ENCODE assay signal across 8 cellular contexts in genomic region chr5:122311888-122312669, GRCh38. TPM values are rescaled to one million over a fixed set of nuclear protein-coding genes. Genes with fewer than 3 reads are reported as not detected.
DNase-seq lines count a peak whose midpoint lies in the region; ATAC-seq and TF ChIP-seq lines count a peak whose summit lies in the region.

TSS of gene SNCAIP (plus strand) at chr5:122312237. CDS start at chr5:122391135, 78,898 bp downstream.

- no peak within 1 kb of the TSS for H3K27ac Mint-ChIP-seq in activated CD8-positive, alpha-beta memory T cell treated with anti-CD3 and anti-CD28 coated beads, Interleukin-2, amount 10 ng/mL, durations not matched to agents 7 days and 5 days
- no peak within 1 kb of the TSS for H3K27ac Mint-ChIP-seq in activated T-helper 1 cell treated with anti-CD3 and anti-CD28 coated beads, Interleukin-12 subunit alpha, Interleukin-12 subunit beta, Interleukin-2, Interleukin-4 antibody, amounts not matched to agents 30 ng/mL and 10 ng/mL and 1 ng/mL, durations not matched to agents 14 hours and 24 hours and 36 hours

- no peak for TF ChIP-seq CTCF in omental fat pad (IDR thresholded peaks at IDR 0.05)

- H3K4me3 Mint-ChIP-seq in activated CD8-positive, alpha-beta memory T cell treated with anti-CD3 and anti-CD28 coated beads, Interleukin-2, amount 10 ng/mL, durations not matched to agents 7 days and 5 days = no peak within 1 kb of the TSS
- peak within 1 kb of the TSS; percentile 33 for H3K4me3 Mint-ChIP-seq in activated T-helper 1 cell treated with anti-CD3 and anti-CD28 coated beads, Interleukin-12 subunit alpha, Interleukin-12 subunit beta, Interleukin-2, Interleukin-4 antibody, amounts not matched to agents 30 ng/mL and 10 ng/mL and 1 ng/mL, durations not matched to agents 14 hours and 24 hours and 36 hours

- peaks cover 52% of the 10 kb centered on the region for H3K27me3 Mint-ChIP-seq in activated CD8-positive, alpha-beta memory T cell treated with anti-CD3 and anti-CD28 coated beads, Interleukin-2, amount 10 ng/mL, durations not matched to agents 7 days and 5 days
- H3K27me3 Mint-ChIP-seq in activated T-helper 1 cell treated with anti-CD3 and anti-CD28 coated beads, Interleukin-12 subunit alpha, Interleukin-12 subunit beta, Interleukin-2, Interleukin-4 antibody, amounts not matched to agents 30 ng/mL and 10 ng/mL and 1 ng/mL, durations not matched to agents 14 hours and 24 hours and 36 hours (ENCODE audit: insufficient read depth) = peaks cover 53% of the 10 kb centered on the region

- H3K9me3 Mint-ChIP-seq in activated CD8-positive, alpha-beta memory T cell treated with anti-CD3 and anti-CD28 coated beads, Interleukin-2, amount 10 ng/mL, durations not matched to agents 7 days and 5 days (ENCODE audit: low read depth) = no peaks in the 10 kb centered on the region
- no peaks in the 10 kb centered on the region for H3K9me3 Mint-ChIP-seq in activated T-helper 1 cell treated with anti-CD3 and anti-CD28 coated beads, Interleukin-12 subunit alpha, Interleukin-12 subunit beta, Interleukin-2, Interleukin-4 antibody, amounts not matched to agents 30 ng/mL and 10 ng/mL and 1 ng/mL, durations not matched to agents 14 hours and 24 hours and 36 hours

- no peak for ATAC-seq in activated CD8-positive, alpha-beta memory T cell treated with anti-CD3 and anti-CD28 coated beads, Interleukin-2, amount 10 ng/mL, durations not matched to agents 7 days and 5 days
- ATAC-seq in HG03175 (IDR thresholded peaks at IDR 0.05; ENCODE audit: unreplicated experiment) (peak; percentile 56), omental fat pad (ENCODE audit: low FRiP score) (peak; percentile 81), HG03457 (IDR thresholded peaks at IDR 0.05; ENCODE audit: unreplicated experiment) (no peak)

- H3K36me3 Mint-ChIP-seq in activated CD8-positive, alpha-beta memory T cell treated with anti-CD3 and anti-CD28 coated beads, Interleukin-2, amount 10 ng/mL, durations not matched to agents 7 days and 5 days = no peaks in the 10 kb centered on the region
- no peaks in the 10 kb centered on the region for H3K36me3 Mint-ChIP-seq in activated T-helper 1 cell treated with anti-CD3 and anti-CD28 coated beads, Interleukin-12 subunit alpha, Interleukin-12 subunit beta, Interleukin-2, Interleukin-4 antibody, amounts not matched to agents 30 ng/mL and 10 ng/mL and 1 ng/mL, durations not matched to agents 14 hours and 24 hours and 36 hours (ENCODE audit: low read depth)

- CTCF ChIA-PET in activated CD8-positive, alpha-beta memory T cell treated with anti-CD3 and anti-CD28 coated beads, Interleukin-2, amount 10 ng/mL, durations not matched to agents 7 days and 5 days (lab: Charles Lee) = no interaction called here

- H3K4me1 Mint-ChIP-seq in activated CD8-positive, alpha-beta memory T cell treated with anti-CD3 and anti-CD28 coated beads, Interleukin-2, amount 10 ng/mL, durations not matched to agents 7 days and 5 days = peaks cover 5% of the 10 kb centered on the region
- no peaks in the 10 kb centered on the region for H3K4me1 Mint-ChIP-seq in activated T-helper 1 cell treated with anti-CD3 and anti-CD28 coated beads, Interleukin-12 subunit alpha, Interleukin-12 subunit beta, Interleukin-2, Interleukin-4 antibody, amounts not matched to agents 30 ng/mL and 10 ng/mL and 1 ng/mL, durations not matched to agents 14 hours and 24 hours and 36 hours (ENCODE audit: low read depth)

- intact Hi-C loops in activated T-helper 1 cell treated with anti-CD3 and anti-CD28 coated beads, Interleukin-12 subunit alpha, Interleukin-12 subunit beta, Interleukin-2, Interleukin-4 antibody, amounts not matched to agents 30 ng/mL and 10 ng/mL and 1 ng/mL, durations not matched to agents 14 hours and 24 hours and 36 hours (cut with micrococcal nuclease) = loop anchor here (10.0 kb wide), 1 partner anchor 783 kb away; no protein-coding TSS in a partner anchor
- intact Hi-C loops in head of caudate nucleus (cut with DNase I) = no loop called here

- DNase-seq in activated CD8-positive, alpha-beta memory T cell treated with anti-CD3 and anti-CD28 coated beads, Interleukin-2, amount 50 U/mL, for 48 hours = peak; percentile 50
- no peak for DNase-seq in activated CD8-positive, alpha-beta memory T cell treated with anti-CD3 and anti-CD28 coated beads, Interleukin-2, amount 10 ng/mL, durations not matched to agents 7 days and 5 days
- DNase-seq in activated T-helper 1 cell treated with anti-CD3 and anti-CD28 coated beads, Interleukin-12 subunit alpha, Interleukin-12 subunit beta, Interleukin-2, Interleukin-4 antibody, amounts not matched to agents 30 ng/mL and 10 ng/mL and 1 ng/mL, durations not matched to agents 14 hours and 24 hours and 36 hours (ENCODE audit: low spot score) = no peak
- DNase-seq in head of caudate nucleus (peak; percentile 20 to 75 (median 54)), omental fat pad (ENCODE audit: low spot score) (no peak), SKM-1 (lab: John Stamatoyannopoulos, UW; ENCODE audit: unreplicated experiment) (no peak)

RNA-seq across cellular contexts. Expression of gene SNCAIP, which starts in this region (rescaled TPM):
- total RNA-seq in activated CD8-positive, alpha-beta memory T cell treated with anti-CD3 and anti-CD28 coated beads, Interleukin-2, amount 10 ng/mL, durations not matched to agents 7 days and 5 days = not detected
- not detected in 2 replicates for total RNA-seq in activated T-helper 1 cell treated with anti-CD3 and anti-CD28 coated beads, Interleukin-12 subunit alpha, Interleukin-12 subunit beta, Interleukin-2, Interleukin-4 antibody, amounts not matched to agents 30 ng/mL and 10 ng/mL and 1 ng/mL, durations not matched to agents 14 hours and 24 hours and 36 hours
- total RNA-seq in omental fat pad = 10 to 100 TPM; 11.5 to 36.3 (median 15.2) TPM

Comparison
In these comparisons a context has a peak if more than half of its experiments do, and no peak if none do; other contexts are left out.
1. RNA of gene SNCAIP (total RNA-seq): 11.5 to 36.3 TPM in omental fat pad; not detected in activated CD8-positive, alpha-beta memory T cell treated with anti-CD3 and anti-CD28 coated beads, Interleukin-2, amount 10 ng/mL, durations not matched to agents 7 days and 5 days and not detected in activated T-helper 1 cell treated with anti-CD3 and anti-CD28 coated beads, Interleukin-12 subunit alpha, Interleukin-12 subunit beta, Interleukin-2, Interleukin-4 antibody, amounts not matched to agents 30 ng/mL and 10 ng/mL and 1 ng/mL, durations not matched to agents 14 hours and 24 hours and 36 hours; every median in the first group is over 10 times any median in the second.
2. DNase-seq: peak in activated CD8-positive, alpha-beta memory T cell treated with anti-CD3 and anti-CD28 coated beads, Interleukin-2, amount 50 U/mL, for 48 hours (single experiment) and head of caudate nucleus (42 of 42); none in activated CD8-positive, alpha-beta memory T cell treated with anti-CD3 and anti-CD28 coated beads, Interleukin-2, amount 10 ng/mL, durations not matched to agents 7 days and 5 days (single experiment), activated T-helper 1 cell treated with anti-CD3 and anti-CD28 coated beads, Interleukin-12 subunit alpha, Interleukin-12 subunit beta, Interleukin-2, Interleukin-4 antibody, amounts not matched to agents 30 ng/mL and 10 ng/mL and 1 ng/mL, durations not matched to agents 14 hours and 24 hours and 36 hours (single experiment), omental fat pad (single experiment) and SKM-1 (single experiment).
3. ATAC-seq: peak in HG03175 (single experiment) and omental fat pad (single experiment); none in activated CD8-positive, alpha-beta memory T cell treated with anti-CD3 and anti-CD28 coated beads, Interleukin-2, amount 10 ng/mL, durations not matched to agents 7 days and 5 days (single experiment) and HG03457 (single experiment).